In the genomic region with DNA sequence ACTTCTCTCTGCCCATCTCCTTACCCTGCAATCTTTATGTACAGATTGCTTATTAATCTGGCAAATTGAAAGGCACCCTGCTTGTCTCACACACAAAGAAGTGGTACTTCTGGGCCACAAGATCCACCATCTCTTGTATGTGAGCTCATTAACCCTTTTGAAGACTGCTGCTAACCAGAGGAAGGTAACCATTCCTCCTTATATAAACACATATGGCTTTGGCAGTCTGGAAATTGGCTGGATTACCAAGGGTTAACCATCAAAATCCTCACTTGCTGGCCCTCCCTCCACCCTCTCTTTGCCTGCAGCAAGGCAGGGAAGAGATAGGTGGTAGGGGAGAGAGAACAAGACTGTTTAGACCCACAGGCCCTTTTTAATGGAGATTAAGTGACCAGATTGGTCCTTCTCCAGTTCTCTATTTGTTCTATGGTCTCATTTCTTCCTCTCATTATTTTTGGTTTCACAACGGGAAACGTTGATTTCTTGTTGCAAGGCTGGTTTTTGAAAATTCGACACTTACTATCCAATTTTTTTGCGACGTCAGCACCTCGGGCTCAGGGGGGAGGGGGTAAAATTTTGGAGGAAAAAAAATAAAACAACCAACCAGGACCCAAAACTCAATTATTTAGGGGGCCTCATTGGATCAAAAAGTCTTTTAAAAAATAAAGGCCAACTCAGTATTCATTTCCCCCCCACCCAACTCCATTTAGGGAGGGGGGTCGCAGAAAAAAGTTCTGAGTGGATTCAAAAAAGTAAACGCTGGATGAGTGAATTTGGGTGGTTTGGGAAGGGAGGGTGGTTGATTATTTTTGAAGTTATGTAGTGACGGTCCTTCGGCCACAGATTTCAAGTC, we compare ENCODE assay signal across 6 cellular contexts. TPM values are rescaled to one million over a fixed set of nuclear protein-coding genes. Genes with fewer than 3 reads are reported as not detected.
A peak's percentile ranks its signal among the peaks of the same experiment; 100 is the strongest.
DNase-seq lines count a peak whose midpoint lies in the region; ATAC-seq and TF ChIP-seq lines count a peak whose summit lies in the region.

No MANE protein-coding gene starts in this region.

- ATAC-seq in GM18502 (IDR thresholded peaks at IDR 0.05; ENCODE audit: poor library complexity, unreplicated experiment): no peak

- no peaks in the 10 kb centered on the region for H3K27me3 Mint-ChIP-seq in IgD-negative memory B cell

- peak overlapping the region; percentile 99 to 100 (median 100) for H3K27ac Mint-ChIP-seq in IgD-negative memory B cell

- no peaks in the 10 kb centered on the region for H3K27me3 ChIP-seq in right atrium auricular region

- H3K27ac ChIP-seq in 22Rv1 (peak overlapping the region; percentile 99), right atrium auricular region (peak overlapping the region; percentile 97), substantia nigra (ENCODE audit: low read depth, low read length, poor library complexity, severe bottlenecking) (peak overlapping the region; percentile 98)

- H3K9me3 Mint-ChIP-seq in IgD-negative memory B cell: peaks cover 0 to 2% (median 0%) of the 10 kb centered on the region in 3 donors

- TF ChIP-seq CTCF in 22Rv1 (IDR thresholded peaks at IDR 0.05): no peak
- TF ChIP-seq CTCF in WI38 (IDR thresholded peaks at IDR 0.05; ENCODE audit: low read depth, low read length): no peak
- TF ChIP-seq CTCF in right atrium auricular region (IDR thresholded peaks at IDR 0.05): no peak

- H3K4me1 ChIP-seq in right atrium auricular region: peaks cover 0 to 50% of the 10 kb centered on the region in 2 donors

- H3K9me3 ChIP-seq in right atrium auricular region: no peaks in the 10 kb centered on the region

- peaks cover 16% of the 10 kb centered on the region for H3K36me3 Mint-ChIP-seq in IgD-negative memory B cell

- peaks cover 21 to 34% (median 27%) of the 10 kb centered on the region in 3 donors for H3K4me1 Mint-ChIP-seq in IgD-negative memory B cell

- DNase-seq in right atrium auricular region (ENCODE audit: low spot score) (no peak), substantia nigra (lab: John Stamatoyannopoulos, UW) (peak in 6 of 49 donors; percentile 5 to 29 (median 12))

- H3K4me3 Mint-ChIP-seq in IgD-negative memory B cell: peak overlapping the region; percentile 97 to 99 (median 98)

- H3K4me3 ChIP-seq in WI38 (ENCODE audit: low read depth, low read length): peak overlapping the region; percentile 97
- peak overlapping the region; percentile 78 to 95 for H3K4me3 ChIP-seq in right atrium auricular region

- peaks cover 34% of the 10 kb centered on the region for H3K36me3 ChIP-seq in right atrium auricular region

RNA-seq across cellular contexts. Expression of a gene that starts 0.9 kb away (rescaled TPM):
- 28.0 TPM for polyA plus RNA-seq in IgD-negative memory B cell
- 10 to 100 TPM; 18.4 to 20.6 TPM for total RNA-seq in right atrium auricular region

RNA-seq across cellular contexts. Expression of a gene that starts 1.5 kb away (rescaled TPM):
- polyA plus RNA-seq in IgD-negative memory B cell: 146 TPM
- total RNA-seq in right atrium auricular region: 10 to 100 TPM; 65.6 to 87.7 TPM

RNA-seq across cellular contexts. Expression of a gene that starts 10.5 kb away (rescaled TPM):
- polyA plus RNA-seq in IgD-negative memory B cell: 2.0 TPM
- 1 to 10 TPM; 1.6 to 1.8 TPM for total RNA-seq in right atrium auricular region

RNA-seq across cellular contexts. Expression of a gene that starts 30.7 kb away (rescaled TPM):
- 26.9 TPM for polyA plus RNA-seq in IgD-negative memory B cell
- 10 to 100 TPM; 28.3 to 29.4 TPM for total RNA-seq in right atrium auricular region

RNA-seq across cellular contexts. Expression of a gene that starts 44.9 kb away (rescaled TPM):
- 33.7 TPM for polyA plus RNA-seq in IgD-negative memory B cell
- 10 to 100 TPM; 33.9 to 41.3 TPM for total RNA-seq in right atrium auricular region
